ENCODE assay signal across 18 cellular contexts in the genomic region with DNA sequence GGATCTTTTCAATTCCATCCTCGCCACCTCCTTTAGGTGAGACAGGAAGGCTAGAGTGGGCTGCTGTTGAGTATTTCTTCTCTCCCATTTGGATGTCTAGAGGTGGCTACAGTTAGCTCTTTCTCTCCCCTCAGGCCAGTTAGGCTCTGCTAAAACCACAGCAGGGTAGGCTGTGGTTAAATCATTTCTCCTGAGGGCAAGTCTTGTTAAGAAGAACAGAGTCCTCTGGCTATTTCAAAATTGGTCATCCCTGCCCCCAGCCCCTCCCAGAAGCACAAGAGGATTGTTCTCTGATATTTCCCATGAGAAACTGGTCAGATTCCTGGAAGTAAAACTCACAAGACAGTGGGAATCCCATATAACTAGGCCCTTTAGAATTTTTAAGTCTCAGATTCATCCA.
"Had no signal": no experiment of that assay in that cellular context is flagged by ENCODE, and none has a peak within 500 bp of the region (broad histone marks: within the 10 kb centered on the region; RNA-seq: fewer than 3 reads in every experiment).

No MANE protein-coding gene starts in this region.

- DNase-seq: activated CD4-positive, alpha-beta T cell treated with anti-CD3 and anti-CD28 coated beads, Interleukin-2, amount 10 ng/mL, durations not matched to agents 24 days and 14 days; activated CD4-positive, CD25-positive, alpha-beta regulatory T cell; activated CD8-positive, alpha-beta T cell treated with anti-CD3 and anti-CD28 coated beads, Interleukin-2, amount 10 ng/mL, durations not matched to agents 7 days and 5 days; activated naive CD4-positive, alpha-beta T cell treated with anti-CD3 and anti-CD28 coated beads for 36 hours; activated T-cell treated with anti-CD3 and anti-CD28 coated beads, Interleukin-2, amount 50 U/mL, for 24 hours; anterior cingulate cortex; cerebellar nuclear complex; effector CD8-positive, alpha-beta T cell; immature natural killer cell; left ventricle myocardium superior; natural killer cell; posterior cingulate gyrus; stimulated activated CD4-positive, alpha-beta T cell treated with anti-CD3 and anti-CD28 coated beads, Interleukin-12 subunit alpha, Interleukin-12 subunit beta, amount 100 ng/mL, for 4 hours; stimulated activated CD4-positive, alpha-beta T cell treated with anti-CD3 and anti-CD28 coated beads, Interleukin-1b, Interleukin-23, amount 100 ng/mL, for 48 hours; stimulated activated naive CD4-positive, alpha-beta T cell treated with Interleukin-2 at 50 U/mL for 16 hours; transverse colon had no signal

- H3K36me3 ChIP-seq: esophagus muscularis mucosa, transverse colon, vagina had no signal

- H3K27ac ChIP-seq: esophagus muscularis mucosa, transverse colon, vagina had no signal

- ATAC-seq: activated CD8-positive, alpha-beta T cell treated with anti-CD3 and anti-CD28 coated beads, Interleukin-2, amount 10 ng/mL, durations not matched to agents 7 days and 5 days; left ventricle myocardium superior; natural killer cell had no signal

- H3K9me3 ChIP-seq: transverse colon, vagina had no signal

- H3K4me3 ChIP-seq: esophagus muscularis mucosa, transverse colon, vagina had no signal

- H3K4me1 ChIP-seq: esophagus muscularis mucosa, transverse colon, vagina had no signal

- H3K27me3 ChIP-seq: esophagus muscularis mucosa, transverse colon, vagina had no signal
